ENCODE assay signal across 8 cellular contexts in the genomic region with DNA sequence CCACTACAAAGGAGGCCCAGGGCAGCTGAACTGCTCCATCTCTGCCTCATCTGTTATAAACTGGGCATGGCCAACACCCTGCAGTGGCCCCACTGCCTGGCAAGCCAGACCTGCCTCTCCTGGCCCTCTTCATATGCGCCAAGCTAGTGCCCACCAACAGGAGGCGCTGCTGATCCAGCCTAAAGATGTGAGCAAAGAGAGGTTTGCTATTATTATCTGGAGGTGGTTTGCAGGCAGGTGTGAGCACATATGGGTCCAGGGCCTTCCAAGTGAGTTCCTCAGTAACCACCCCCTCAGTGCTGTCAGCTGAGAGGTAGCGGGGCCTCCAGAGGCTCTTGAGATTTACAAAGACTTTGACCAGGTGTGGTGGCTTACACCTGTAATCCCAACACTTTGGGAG.
DNase-seq lines count a peak whose midpoint lies in the region; ATAC-seq and TF ChIP-seq lines count a peak whose summit lies in the region.

No MANE protein-coding gene starts in this region.

- 92 to 93% methylated on average over 1 to 3 of the region's 3 CpGs for WGBS in testis, 2 donors

- H3K27ac Mint-ChIP-seq in T-helper 17 cell (no peak overlapping the region), neural progenitor cell (no peak overlapping the region)

- peaks cover 12% of the 10 kb centered on the region for H3K4me1 Mint-ChIP-seq in T-helper 17 cell
- peaks cover 19% of the 10 kb centered on the region for H3K4me1 Mint-ChIP-seq in neural progenitor cell

- H3K4me1 ChIP-seq in neural progenitor cell (peaks cover 11% of the 10 kb centered on the region), testis (peaks cover 15% of the 10 kb centered on the region)

- H3K4me3 ChIP-seq in astrocyte of the spinal cord (ENCODE audit: low read depth, low read length) (no peak overlapping the region), neural progenitor cell (no peak overlapping the region), testis (no peak overlapping the region)

- no peak overlapping the region for H3K4me2 ChIP-seq in neural progenitor cell

- H3K9me3 ChIP-seq in T-helper 17 cell (ENCODE audit: control insufficient read depth, low read length, poor library complexity, severe bottlenecking) (no peaks in the 10 kb centered on the region), neural progenitor cell (ENCODE audit: low read depth) (no peaks in the 10 kb centered on the region), testis (no peaks in the 10 kb centered on the region)

- H3K36me3 ChIP-seq in neural progenitor cell, result no peaks in the 10 kb centered on the region
- no peaks in the 10 kb centered on the region for H3K36me3 ChIP-seq in testis (ENCODE audit: low read depth, missing control alignments)

- no peaks in the 10 kb centered on the region for H3K36me3 Mint-ChIP-seq in T-helper 17 cell (ENCODE audit: low read depth)
- no peaks in the 10 kb centered on the region for H3K36me3 Mint-ChIP-seq in neural progenitor cell

- no peaks in the 10 kb centered on the region for H3K79me2 ChIP-seq in neural progenitor cell (ENCODE audit: low read depth)

- H3K4me3 Mint-ChIP-seq in T-helper 17 cell (no peak overlapping the region), neural progenitor cell (no peak overlapping the region)

- no peak overlapping the region for H3K27ac ChIP-seq in neural progenitor cell
- no peak overlapping the region for H3K27ac ChIP-seq in testis

- ATAC-seq in T-helper 17 cell (peak; percentile 66), HG02884 (IDR thresholded peaks at IDR 0.05; ENCODE audit: unreplicated experiment) (no peak), GM18511 (IDR thresholded peaks at IDR 0.05; ENCODE audit: unreplicated experiment) (no peak)

- H2AFZ ChIP-seq in neural progenitor cell (replicated peaks), result no peak overlapping the region

- H3F3A ChIP-seq in neural progenitor cell (ENCODE audit: low read depth), result no peaks in the 10 kb centered on the region

- H4K20me1 ChIP-seq in neural progenitor cell (ENCODE audit: low read depth), result no peaks in the 10 kb centered on the region

- TF ChIP-seq CTCF in GM20000 (IDR thresholded peaks at IDR 0.05; ENCODE audit: extremely low read depth, missing control alignments) (peak; percentile 68), astrocyte of the spinal cord (IDR thresholded peaks at IDR 0.05; ENCODE audit: low read depth, low read length) (peak; percentile 38), neural progenitor cell (IDR thresholded peaks at IDR 0.05) (peak; percentile 65), testis (IDR thresholded peaks at IDR 0.05) (no peak)

- no peak overlapping the region for H3K9ac ChIP-seq in neural progenitor cell

- peaks cover 2% of the 10 kb centered on the region for H3K9me3 Mint-ChIP-seq in neural progenitor cell

- intact Hi-C loops in testis (cut with DNase I; ENCODE audit: low total_unique reads), result no loop called here

- in situ Hi-C loops in astrocyte of the spinal cord (cut with HindIII; ENCODE audit: low sequenced_read_pairs), result no loop called here

- DNase-seq in GM20000 (ENCODE audit: low spot score) (peak; percentile 27), T-helper 17 cell (peak; percentile 39 to 62 (median 42)), astrocyte of the spinal cord (ENCODE audit: low read depth, low spot score) (no peak), neural progenitor cell (ENCODE audit: low spot score) (peak; percentile 48), NCI-H1436 (lab: John Stamatoyannopoulos, UW) (no peak), testis (no peak)

- TF ChIP-seq POLR2A in testis (IDR thresholded peaks at IDR 0.05), result no peak

- H3K27me3 Mint-ChIP-seq in T-helper 17 cell (peaks cover 54% of the 10 kb centered on the region), neural progenitor cell (ENCODE audit: insufficient read depth, low read depth) (peaks cover 7% of the 10 kb centered on the region)

- H3K27me3 ChIP-seq in neural progenitor cell (no peaks in the 10 kb centered on the region), testis (no peaks in the 10 kb centered on the region)

Comparison
In these comparisons a context has a peak if more than half of its experiments do, and no peak if none do; other contexts are left out.
1. DNase-seq: peak in GM20000 (single experiment), T-helper 17 cell (3 of 3) and neural progenitor cell (single experiment); none in astrocyte of the spinal cord (single experiment), NCI-H1436 (single experiment) and testis (single experiment).
2. CTCF ChIP-seq: peak in GM20000 (single experiment), astrocyte of the spinal cord (single experiment) and neural progenitor cell (single experiment); none in testis (0 of 3).